ENCODE assay signal across 17 cellular contexts in genomic region chr4:26490980-26491284, GRCh38. TPM values are rescaled to one million over a fixed set of nuclear protein-coding genes. Genes with fewer than 3 reads are reported as not detected.
"Had no signal": no experiment of that assay in that cellular context is flagged by ENCODE, and none has a peak within 500 bp of the region (broad histone marks: within the 10 kb centered on the region; RNA-seq: fewer than 3 reads in every experiment).

No MANE protein-coding gene starts in this region.

- H3K4me3 ChIP-seq: SJSA1, SK-N-MC had no signal

- DNase-seq: Kasumi-1, MM.1S, NCI-H187, NCI-H2171, NCI-H226, NCI-H510A, NCI-H524 treated with DMSO at 0.1 percent for 48 hours, NCI-H774, Right ventricle myocardium superior, RPMI8226, SIG-M5 had no signal

- H3K27me3 ChIP-seq: SJSA1 had no signal

- H3K4me1 ChIP-seq: SJSA1 had no signal

- H3K27ac ChIP-seq: HL-60, KMS-11, SJSA1, SK-N-MC had no signal

- H3K4me2 ChIP-seq: KMS-11 had no signal

- H3K9ac ChIP-seq: KMS-11 had no signal

- H3K36me3 ChIP-seq: SJSA1 had no signal

- FAIRE-seq: HTR-8/SVneo, RCC 7860 had no signal

- H3K9me3 ChIP-seq: SJSA1 had no signal

RNA-seq across cellular contexts. Expression of gene CCKAR, which starts 0.6 kb away (rescaled TPM):
- total RNA-seq: Right ventricle myocardium superior, SJSA1 had no signal
